In the genomic region with DNA sequence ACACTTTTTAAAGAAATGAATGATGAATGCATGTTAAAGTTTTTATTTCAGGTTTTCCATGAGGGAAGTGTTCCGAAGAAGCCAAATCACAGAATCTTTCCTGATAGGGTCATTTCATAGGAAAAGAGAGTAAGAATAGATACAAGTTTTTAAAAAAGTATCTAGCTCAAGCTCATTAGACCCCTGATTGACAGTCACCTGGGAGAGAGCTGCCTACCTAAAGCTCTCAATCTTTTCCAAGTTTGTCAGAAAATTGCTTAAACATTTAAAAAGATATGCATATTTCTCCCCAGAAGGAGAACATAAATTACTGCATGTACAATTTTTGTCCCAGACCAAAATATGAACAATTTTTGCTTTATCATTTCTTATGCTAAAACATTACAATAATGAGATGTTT, we compare ENCODE assay signal across 24 cellular contexts.
"Had no signal": no experiment of that assay in that cellular context is flagged by ENCODE, and none has a peak within 500 bp of the region (broad histone marks: within the 10 kb centered on the region; RNA-seq: fewer than 3 reads in every experiment).

No MANE protein-coding gene starts in this region.

- H3K9me3 ChIP-seq: stomach, suprapubic skin, testis, thoracic aorta, thyroid gland, tibial artery, tibial nerve, transverse colon, upper lobe of left lung, upper lobe of right lung, uterus, vagina had no signal

- H3K4me1 ChIP-seq: stomach, suprapubic skin, testis, thyroid gland, tibial artery, transverse colon, upper lobe of right lung, uterus, vagina had no signal

- H3K27ac ChIP-seq: stomach, suprapubic skin, testis, thoracic aorta, thyroid gland, tibial artery, tibial nerve, transverse colon, upper lobe of left lung, upper lobe of right lung, uterus, vagina had no signal

- H3K27me3 ChIP-seq: stomach, suprapubic skin, testis, thyroid gland, tibial artery, tibial nerve, transverse colon, upper lobe of left lung, upper lobe of right lung, uterus, vagina had no signal

- H3K36me3 ChIP-seq: stomach, suprapubic skin, thoracic aorta, thyroid gland, tibial artery, tibial nerve, transverse colon, upper lobe of left lung, upper lobe of right lung, uterus, vagina had no signal

- H3K4me3 ChIP-seq: stomach, suprapubic skin, testis, thoracic aorta, thyroid gland, tibial artery, tibial nerve, transverse colon, upper lobe of left lung, upper lobe of right lung, uterus, vagina had no signal

- DNase-seq: stimulated activated CD4-positive, alpha-beta T cell treated with anti-CD3 and anti-CD28 coated beads, Interleukin-2, amount 100 ng/mL, for 48 hours; stimulated activated CD4-positive, alpha-beta T cell treated with anti-CD3 and anti-CD28 coated beads, Interleukin-4, amount 100 ng/mL, for 1 hour; stimulated activated CD4-positive, alpha-beta T cell treated with anti-CD3 and anti-CD28 coated beads, Interleukin-4, amount 100 ng/mL, for 24 hours; stimulated activated CD4-positive, alpha-beta T cell treated with anti-CD3 and anti-CD28 coated beads, Interleukin-4, amount 100 ng/mL, for 4 hours; stimulated activated CD8-positive, alpha-beta memory T cell treated with anti-CD3 and anti-CD28 coated beads, Interleukin-4, amount 100 ng/mL, for 48 hours; stimulated activated naive B cell treated with anti-CD40 and anti-IgM and Interleukin-4, amounts not matched to agents 10 μg/mL and 1 μg/mL and 100 μg/mL, for 72 hours; stimulated activated naive CD4-positive, alpha-beta T cell; stimulated activated naive CD4-positive, alpha-beta T cell treated with Interleukin-2 at 50 U/mL for 16 hours; stimulated activated naive CD8-positive, alpha-beta T cell treated with anti-CD3 and anti-CD28 coated beads, Interleukin-15, amount 100 ng/mL, for 72 hours; stimulated activated naive CD8-positive, alpha-beta T cell treated with anti-CD3 and anti-CD28 coated beads, Interleukin-15, Interleukin-2, amounts not matched to agents 100 U/mL and 50 U/mL, for 24 hours; stomach; substantia nigra; testis; thyroid gland; tibial artery; transverse colon; trophoblast cell; upper lobe of left lung; upper lobe of right lung; uterus had no signal
